1 cellular context compared by ENCODE assay signal in the genomic region with DNA sequence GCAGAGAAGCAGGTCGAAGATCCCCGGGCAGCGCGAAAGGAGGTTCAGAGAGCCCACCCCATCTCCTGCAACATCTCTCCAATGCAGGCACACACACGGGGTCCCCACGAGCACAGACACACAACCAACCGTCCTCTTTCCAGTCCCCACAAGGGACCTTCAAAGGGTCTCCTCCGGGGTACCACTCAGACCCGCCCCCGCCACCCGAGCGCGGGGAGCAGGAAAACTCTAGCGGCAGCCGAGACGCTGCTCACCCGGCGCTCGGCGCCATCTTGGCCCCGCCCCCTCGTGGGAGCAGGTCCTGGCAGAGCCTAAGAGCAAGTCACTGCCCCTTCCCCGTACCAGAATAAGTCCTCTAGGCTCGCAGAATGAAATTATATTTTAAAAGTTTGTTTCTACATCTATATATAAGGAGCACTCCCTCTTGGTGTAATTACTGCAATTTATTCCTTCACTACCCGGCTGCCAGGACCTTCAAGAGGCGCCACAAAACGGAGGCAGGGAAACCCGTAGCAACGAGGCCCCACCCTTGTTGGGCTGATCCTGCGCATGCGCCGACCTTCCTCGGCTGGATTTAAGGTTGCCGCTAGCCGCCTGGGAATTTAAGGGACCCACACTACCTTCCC.
A peak's percentile ranks its signal among the peaks of the same experiment; 100 is the strongest.
TF ChIP-seq lines count a peak whose summit lies in the region.

A gene with protein sequence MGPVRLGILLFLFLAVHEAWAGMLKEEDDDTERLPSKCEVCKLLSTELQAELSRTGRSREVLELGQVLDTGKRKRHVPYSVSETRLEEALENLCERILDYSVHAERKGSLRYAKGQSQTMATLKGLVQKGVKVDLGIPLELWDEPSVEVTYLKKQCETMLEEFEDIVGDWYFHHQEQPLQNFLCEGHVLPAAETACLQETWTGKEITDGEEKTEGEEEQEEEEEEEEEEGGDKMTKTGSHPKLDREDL (plus strand): TSS at position 560 of the 626 bp plus-strand sequence. CDS start 111 bp downstream, outside the sequence.
A gene (minus strand): TSS at position 284 of the 626 bp plus-strand sequence. CDS start 5,149 bp downstream, outside the sequence.

TF ChIP-seq in HepG2, 621 proteins besides CTCF, POLR2A, EP300 and RAD21 (continued from another document and continues in another):
- TF ChIP-seq, protein P1, sequence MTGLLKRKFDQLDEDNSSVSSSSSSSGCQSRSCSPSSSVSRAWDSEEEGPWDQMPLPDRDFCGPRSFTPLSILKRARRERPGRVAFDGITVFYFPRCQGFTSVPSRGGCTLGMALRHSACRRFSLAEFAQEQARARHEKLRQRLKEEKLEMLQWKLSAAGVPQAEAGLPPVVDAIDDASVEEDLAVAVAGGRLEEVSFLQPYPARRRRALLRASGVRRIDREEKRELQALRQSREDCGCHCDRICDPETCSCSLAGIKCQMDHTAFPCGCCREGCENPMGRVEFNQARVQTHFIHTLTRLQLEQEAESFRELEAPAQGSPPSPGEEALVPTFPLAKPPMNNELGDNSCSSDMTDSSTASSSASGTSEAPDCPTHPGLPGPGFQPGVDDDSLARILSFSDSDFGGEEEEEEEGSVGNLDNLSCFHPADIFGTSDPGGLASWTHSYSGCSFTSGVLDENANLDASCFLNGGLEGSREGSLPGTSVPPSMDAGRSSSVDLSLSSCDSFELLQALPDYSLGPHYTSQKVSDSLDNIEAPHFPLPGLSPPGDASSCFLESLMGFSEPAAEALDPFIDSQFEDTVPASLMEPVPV (CRISPR knock-in tag; IDR thresholded peaks at IDR 0.05), result peak; percentile 26; the same call in 1 of the 2 replicates
- TF ChIP-seq SIX4 (CRISPR knock-in tag; IDR thresholded peaks at IDR 0.05) (0 out of 2 replicates have a peak, but pooled peaks have one; percentile 20), NAIF1 (CRISPR knock-in tag; IDR thresholded peaks at IDR 0.05; ENCODE audit: borderline replicate concordance) (peak; percentile 58; the same call in 1 of the 2 replicates), ZNF224 (CRISPR knock-in tag; IDR thresholded peaks at IDR 0.05) (peak; percentile 64; the same call in 1 of the 2 replicates), ZNF292 (CRISPR knock-in tag; IDR thresholded peaks at IDR 0.05; ENCODE audit: borderline replicate concordance, low read depth) (no peak), ZNF460 (CRISPR knock-in tag; IDR thresholded peaks at IDR 0.05; ENCODE audit: borderline replicate concordance) (no peak), NFYC (CRISPR knock-in tag; IDR thresholded peaks at IDR 0.05) (peak; percentile 22; the same call in 1 of the 2 replicates), ZNF230 (CRISPR knock-in tag; IDR thresholded peaks at IDR 0.05) (no peak; the same call in 1 of the 2 replicates), ZNF737 (CRISPR knock-in tag; IDR thresholded peaks at IDR 0.05; ENCODE audit: borderline replicate concordance) (no peak), KDM5A (IDR thresholded peaks at IDR 0.05; ENCODE audit: borderline replicate concordance, low read length) (peak; percentile 87), ZNF792 (CRISPR knock-in tag; IDR thresholded peaks at IDR 0.05) (peak; percentile 61), HDAC1 (CRISPR knock-in tag; IDR thresholded peaks at IDR 0.05) (peak; percentile 63), GTF2F1 (IDR thresholded peaks at IDR 0.05; ENCODE audit: low read length) (no peak), ZSCAN21 (CRISPR knock-in tag; IDR thresholded peaks at IDR 0.05; ENCODE audit: borderline replicate concordance) (0 out of 2 replicates have a peak, but pooled peaks have one; percentile 18), HNRNPK (IDR thresholded peaks at IDR 0.05; ENCODE audit: low read depth, low read length, poor library complexity, severe bottlenecking) (no peak), ZNF749 (CRISPR knock-in tag; IDR thresholded peaks at IDR 0.05; ENCODE audit: borderline replicate concordance) (0 out of 2 replicates have a peak, but pooled peaks have one; percentile 79), MAF1 (CRISPR knock-in tag; IDR thresholded peaks at IDR 0.05; ENCODE audit: borderline replicate concordance) (0 out of 2 replicates have a peak, but pooled peaks have one; percentile 53), KDM3A (CRISPR knock-in tag; IDR thresholded peaks at IDR 0.05; ENCODE audit: low read depth) (peak; percentile 31; the same call in 1 of the 2 replicates), KDM1A (CRISPR knock-in tag; IDR thresholded peaks at IDR 0.05) (no peak)
- TF ChIP-seq, protein P2, sequence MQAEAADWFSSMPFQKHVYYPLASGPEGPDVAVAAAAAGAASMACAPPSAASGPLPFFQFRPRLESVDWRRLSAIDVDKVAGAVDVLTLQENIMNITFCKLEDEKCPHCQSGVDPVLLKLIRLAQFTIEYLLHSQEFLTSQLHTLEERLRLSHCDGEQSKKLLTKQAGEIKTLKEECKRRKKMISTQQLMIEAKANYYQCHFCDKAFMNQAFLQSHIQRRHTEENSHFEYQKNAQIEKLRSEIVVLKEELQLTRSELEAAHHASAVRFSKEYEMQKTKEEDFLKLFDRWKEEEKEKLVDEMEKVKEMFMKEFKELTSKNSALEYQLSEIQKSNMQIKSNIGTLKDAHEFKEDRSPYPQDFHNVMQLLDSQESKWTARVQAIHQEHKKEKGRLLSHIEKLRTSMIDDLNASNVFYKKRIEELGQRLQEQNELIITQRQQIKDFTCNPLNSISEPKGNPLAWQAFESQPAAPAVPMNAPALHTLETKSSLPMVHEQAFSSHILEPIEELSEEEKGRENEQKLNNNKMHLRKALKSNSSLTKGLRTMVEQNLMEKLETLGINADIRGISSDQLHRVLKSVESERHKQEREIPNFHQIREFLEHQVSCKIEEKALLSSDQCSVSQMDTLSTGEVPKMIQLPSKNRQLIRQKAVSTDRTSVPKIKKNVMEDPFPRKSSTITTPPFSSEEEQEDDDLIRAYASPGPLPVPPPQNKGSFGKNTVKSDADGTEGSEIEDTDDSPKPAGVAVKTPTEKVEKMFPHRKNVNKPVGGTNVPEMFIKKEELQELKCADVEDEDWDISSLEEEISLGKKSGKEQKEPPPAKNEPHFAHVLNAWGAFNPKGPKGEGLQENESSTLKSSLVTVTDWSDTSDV (CRISPR knock-in tag; IDR thresholded peaks at IDR 0.05), result peak; percentile 58; the same call in 1 of the 2 replicates
- TF ChIP-seq, protein P3, sequence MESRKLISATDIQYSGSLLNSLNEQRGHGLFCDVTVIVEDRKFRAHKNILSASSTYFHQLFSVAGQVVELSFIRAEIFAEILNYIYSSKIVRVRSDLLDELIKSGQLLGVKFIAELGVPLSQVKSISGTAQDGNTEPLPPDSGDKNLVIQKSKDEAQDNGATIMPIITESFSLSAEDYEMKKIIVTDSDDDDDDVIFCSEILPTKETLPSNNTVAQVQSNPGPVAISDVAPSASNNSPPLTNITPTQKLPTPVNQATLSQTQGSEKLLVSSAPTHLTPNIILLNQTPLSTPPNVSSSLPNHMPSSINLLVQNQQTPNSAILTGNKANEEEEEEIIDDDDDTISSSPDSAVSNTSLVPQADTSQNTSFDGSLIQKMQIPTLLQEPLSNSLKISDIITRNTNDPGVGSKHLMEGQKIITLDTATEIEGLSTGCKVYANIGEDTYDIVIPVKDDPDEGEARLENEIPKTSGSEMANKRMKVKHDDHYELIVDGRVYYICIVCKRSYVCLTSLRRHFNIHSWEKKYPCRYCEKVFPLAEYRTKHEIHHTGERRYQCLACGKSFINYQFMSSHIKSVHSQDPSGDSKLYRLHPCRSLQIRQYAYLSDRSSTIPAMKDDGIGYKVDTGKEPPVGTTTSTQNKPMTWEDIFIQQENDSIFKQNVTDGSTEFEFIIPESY (CRISPR knock-in tag; IDR thresholded peaks at IDR 0.05), result peak; percentile 32; the same call in 1 of the 2 replicates
- TF ChIP-seq, protein P4, sequence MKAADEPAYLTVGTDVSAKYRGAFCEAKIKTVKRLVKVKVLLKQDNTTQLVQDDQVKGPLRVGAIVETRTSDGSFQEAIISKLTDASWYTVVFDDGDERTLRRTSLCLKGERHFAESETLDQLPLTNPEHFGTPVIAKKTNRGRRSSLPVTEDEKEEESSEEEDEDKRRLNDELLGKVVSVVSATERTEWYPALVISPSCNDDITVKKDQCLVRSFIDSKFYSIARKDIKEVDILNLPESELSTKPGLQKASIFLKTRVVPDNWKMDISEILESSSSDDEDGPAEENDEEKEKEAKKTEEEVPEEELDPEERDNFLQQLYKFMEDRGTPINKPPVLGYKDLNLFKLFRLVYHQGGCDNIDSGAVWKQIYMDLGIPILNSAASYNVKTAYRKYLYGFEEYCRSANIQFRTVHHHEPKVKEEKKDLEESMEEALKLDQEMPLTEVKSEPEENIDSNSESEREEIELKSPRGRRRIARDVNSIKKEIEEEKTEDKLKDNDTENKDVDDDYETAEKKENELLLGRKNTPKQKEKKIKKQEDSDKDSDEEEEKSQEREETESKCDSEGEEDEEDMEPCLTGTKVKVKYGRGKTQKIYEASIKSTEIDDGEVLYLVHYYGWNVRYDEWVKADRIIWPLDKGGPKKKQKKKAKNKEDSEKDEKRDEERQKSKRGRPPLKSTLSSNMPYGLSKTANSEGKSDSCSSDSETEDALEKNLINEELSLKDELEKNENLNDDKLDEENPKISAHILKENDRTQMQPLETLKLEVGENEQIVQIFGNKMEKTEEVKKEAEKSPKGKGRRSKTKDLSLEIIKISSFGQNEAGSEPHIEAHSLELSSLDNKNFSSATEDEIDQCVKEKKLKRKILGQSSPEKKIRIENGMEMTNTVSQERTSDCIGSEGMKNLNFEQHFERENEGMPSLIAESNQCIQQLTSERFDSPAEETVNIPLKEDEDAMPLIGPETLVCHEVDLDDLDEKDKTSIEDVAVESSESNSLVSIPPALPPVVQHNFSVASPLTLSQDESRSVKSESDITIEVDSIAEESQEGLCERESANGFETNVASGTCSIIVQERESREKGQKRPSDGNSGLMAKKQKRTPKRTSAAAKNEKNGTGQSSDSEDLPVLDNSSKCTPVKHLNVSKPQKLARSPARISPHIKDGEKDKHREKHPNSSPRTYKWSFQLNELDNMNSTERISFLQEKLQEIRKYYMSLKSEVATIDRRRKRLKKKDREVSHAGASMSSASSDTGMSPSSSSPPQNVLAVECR (CRISPR knock-in tag; IDR thresholded peaks at IDR 0.05; ENCODE audit: borderline replicate concordance), result peak; percentile 65; the same call in 1 of the 2 replicates
- TF ChIP-seq, protein P5, sequence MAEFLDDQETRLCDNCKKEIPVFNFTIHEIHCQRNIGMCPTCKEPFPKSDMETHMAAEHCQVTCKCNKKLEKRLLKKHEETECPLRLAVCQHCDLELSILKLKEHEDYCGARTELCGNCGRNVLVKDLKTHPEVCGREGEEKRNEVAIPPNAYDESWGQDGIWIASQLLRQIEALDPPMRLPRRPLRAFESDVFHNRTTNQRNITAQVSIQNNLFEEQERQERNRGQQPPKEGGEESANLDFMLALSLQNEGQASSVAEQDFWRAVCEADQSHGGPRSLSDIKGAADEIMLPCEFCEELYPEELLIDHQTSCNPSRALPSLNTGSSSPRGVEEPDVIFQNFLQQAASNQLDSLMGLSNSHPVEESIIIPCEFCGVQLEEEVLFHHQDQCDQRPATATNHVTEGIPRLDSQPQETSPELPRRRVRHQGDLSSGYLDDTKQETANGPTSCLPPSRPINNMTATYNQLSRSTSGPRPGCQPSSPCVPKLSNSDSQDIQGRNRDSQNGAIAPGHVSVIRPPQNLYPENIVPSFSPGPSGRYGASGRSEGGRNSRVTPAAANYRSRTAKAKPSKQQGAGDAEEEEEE (CRISPR knock-in tag; IDR thresholded peaks at IDR 0.05; ENCODE audit: borderline replicate concordance), result no peak
- TF ChIP-seq, protein P6, sequence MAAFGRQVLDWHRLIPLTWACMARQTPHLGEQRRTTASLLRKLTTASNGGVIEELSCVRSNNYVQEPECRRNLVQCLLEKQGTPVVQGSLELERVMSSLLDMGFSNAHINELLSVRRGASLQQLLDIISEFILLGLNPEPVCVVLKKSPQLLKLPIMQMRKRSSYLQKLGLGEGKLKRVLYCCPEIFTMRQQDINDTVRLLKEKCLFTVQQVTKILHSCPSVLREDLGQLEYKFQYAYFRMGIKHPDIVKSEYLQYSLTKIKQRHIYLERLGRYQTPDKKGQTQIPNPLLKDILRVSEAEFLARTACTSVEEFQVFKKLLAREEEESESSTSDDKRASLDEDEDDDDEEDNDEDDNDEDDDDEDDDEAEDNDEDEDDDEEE (CRISPR knock-in tag; IDR thresholded peaks at IDR 0.05), result no peak
- TF ChIP-seq, protein P7, sequence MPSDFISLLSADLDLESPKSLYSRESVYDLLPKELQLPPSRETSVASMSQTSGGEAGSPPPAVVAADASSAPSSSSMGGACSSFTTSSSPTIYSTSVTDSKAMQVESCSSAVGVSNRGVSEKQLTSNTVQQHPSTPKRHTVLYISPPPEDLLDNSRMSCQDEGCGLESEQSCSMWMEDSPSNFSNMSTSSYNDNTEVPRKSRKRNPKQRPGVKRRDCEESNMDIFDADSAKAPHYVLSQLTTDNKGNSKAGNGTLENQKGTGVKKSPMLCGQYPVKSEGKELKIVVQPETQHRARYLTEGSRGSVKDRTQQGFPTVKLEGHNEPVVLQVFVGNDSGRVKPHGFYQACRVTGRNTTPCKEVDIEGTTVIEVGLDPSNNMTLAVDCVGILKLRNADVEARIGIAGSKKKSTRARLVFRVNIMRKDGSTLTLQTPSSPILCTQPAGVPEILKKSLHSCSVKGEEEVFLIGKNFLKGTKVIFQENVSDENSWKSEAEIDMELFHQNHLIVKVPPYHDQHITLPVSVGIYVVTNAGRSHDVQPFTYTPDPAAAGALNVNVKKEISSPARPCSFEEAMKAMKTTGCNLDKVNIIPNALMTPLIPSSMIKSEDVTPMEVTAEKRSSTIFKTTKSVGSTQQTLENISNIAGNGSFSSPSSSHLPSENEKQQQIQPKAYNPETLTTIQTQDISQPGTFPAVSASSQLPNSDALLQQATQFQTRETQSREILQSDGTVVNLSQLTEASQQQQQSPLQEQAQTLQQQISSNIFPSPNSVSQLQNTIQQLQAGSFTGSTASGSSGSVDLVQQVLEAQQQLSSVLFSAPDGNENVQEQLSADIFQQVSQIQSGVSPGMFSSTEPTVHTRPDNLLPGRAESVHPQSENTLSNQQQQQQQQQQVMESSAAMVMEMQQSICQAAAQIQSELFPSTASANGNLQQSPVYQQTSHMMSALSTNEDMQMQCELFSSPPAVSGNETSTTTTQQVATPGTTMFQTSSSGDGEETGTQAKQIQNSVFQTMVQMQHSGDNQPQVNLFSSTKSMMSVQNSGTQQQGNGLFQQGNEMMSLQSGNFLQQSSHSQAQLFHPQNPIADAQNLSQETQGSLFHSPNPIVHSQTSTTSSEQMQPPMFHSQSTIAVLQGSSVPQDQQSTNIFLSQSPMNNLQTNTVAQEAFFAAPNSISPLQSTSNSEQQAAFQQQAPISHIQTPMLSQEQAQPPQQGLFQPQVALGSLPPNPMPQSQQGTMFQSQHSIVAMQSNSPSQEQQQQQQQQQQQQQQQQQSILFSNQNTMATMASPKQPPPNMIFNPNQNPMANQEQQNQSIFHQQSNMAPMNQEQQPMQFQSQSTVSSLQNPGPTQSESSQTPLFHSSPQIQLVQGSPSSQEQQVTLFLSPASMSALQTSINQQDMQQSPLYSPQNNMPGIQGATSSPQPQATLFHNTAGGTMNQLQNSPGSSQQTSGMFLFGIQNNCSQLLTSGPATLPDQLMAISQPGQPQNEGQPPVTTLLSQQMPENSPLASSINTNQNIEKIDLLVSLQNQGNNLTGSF (CRISPR knock-in tag; IDR thresholded peaks at IDR 0.05), result peak; percentile 47; the same call in 1 of the 2 replicates
- TF ChIP-seq, protein P8, sequence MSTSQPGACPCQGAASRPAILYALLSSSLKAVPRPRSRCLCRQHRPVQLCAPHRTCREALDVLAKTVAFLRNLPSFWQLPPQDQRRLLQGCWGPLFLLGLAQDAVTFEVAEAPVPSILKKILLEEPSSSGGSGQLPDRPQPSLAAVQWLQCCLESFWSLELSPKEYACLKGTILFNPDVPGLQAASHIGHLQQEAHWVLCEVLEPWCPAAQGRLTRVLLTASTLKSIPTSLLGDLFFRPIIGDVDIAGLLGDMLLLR (CRISPR knock-in tag; IDR thresholded peaks at IDR 0.05), result no peak
- TF ChIP-seq, protein P9, sequence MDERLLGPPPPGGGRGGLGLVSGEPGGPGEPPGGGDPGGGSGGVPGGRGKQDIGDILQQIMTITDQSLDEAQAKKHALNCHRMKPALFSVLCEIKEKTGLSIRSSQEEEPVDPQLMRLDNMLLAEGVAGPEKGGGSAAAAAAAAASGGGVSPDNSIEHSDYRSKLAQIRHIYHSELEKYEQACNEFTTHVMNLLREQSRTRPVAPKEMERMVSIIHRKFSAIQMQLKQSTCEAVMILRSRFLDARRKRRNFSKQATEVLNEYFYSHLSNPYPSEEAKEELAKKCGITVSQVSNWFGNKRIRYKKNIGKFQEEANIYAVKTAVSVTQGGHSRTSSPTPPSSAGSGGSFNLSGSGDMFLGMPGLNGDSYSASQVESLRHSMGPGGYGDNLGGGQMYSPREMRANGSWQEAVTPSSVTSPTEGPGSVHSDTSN (CRISPR knock-in tag; IDR thresholded peaks at IDR 0.05), result no peak
